8 cellular contexts compared by ENCODE assay signal in genomic region chr1:173190101-173190895, GRCh38. TPM values are rescaled to one million over a fixed set of nuclear protein-coding genes. Genes with fewer than 3 reads are reported as not detected.
DNase-seq lines count a peak whose midpoint lies in the region; ATAC-seq, FAIRE-seq and TF ChIP-seq lines count a peak whose summit lies in the region.

No MANE protein-coding gene starts in this region.

- no peak overlapping the region for H3K4me3 Mint-ChIP-seq in T-cell

- no peak for FAIRE-seq in H54 (lab: Jason Lieb, UNC)

- no peaks in the 10 kb centered on the region for H3K27me3 Mint-ChIP-seq in T-cell

- H3K9me3 Mint-ChIP-seq in T-cell, result no peaks in the 10 kb centered on the region

- CTCF ChIA-PET in T-cell (lab: Charles Lee), result interaction anchor here in 1 of 2 donors (1.2 kb wide), 1 partner anchor 12 kb away, joined by 3 read pairs; no protein-coding TSS in a partner anchor

- TF ChIP-seq POLR2A in H54 (IDR thresholded peaks at IDR 0.05; ENCODE audit: low read depth, low read length), result no peak

- peak; percentile 8 for DNase-seq in H54 (ENCODE audit: insufficient read length, low spot score)
- peak; percentile 93 for DNase-seq in RPMI7951 (ENCODE audit: low read depth)
- peak; percentile 69 for DNase-seq in fibroblast of mammary gland (ENCODE audit: low read depth)
- DNase-seq in omental fat pad (ENCODE audit: low spot score), result peak; percentile 41
- DNase-seq in GDM1 (lab: John Stamatoyannopoulos, UW), result no peak
- DNase-seq in T-cell, result no peak
- no peak for DNase-seq in T-helper 1 cell
- no peak for DNase-seq in stimulated activated CD4-positive, alpha-beta T cell treated with anti-CD3 and anti-CD28 coated beads, Interleukin-15, amount 100 ng/mL, for 24 hours

- H3K4me1 Mint-ChIP-seq in T-cell, result peaks cover 5 to 8% (median 6%) of the 10 kb centered on the region in 3 donors

- no peak overlapping the region for H3K27ac Mint-ChIP-seq in T-cell

- ATAC-seq in omental fat pad (ENCODE audit: low FRiP score) (peak; percentile 80), T-cell (replicated peaks in 1 of 4) (no peak)

- POLR2A ChIA-PET in T-cell (lab: Charles Lee), result no interaction called here

- H3K36me3 Mint-ChIP-seq in T-cell, result peaks cover 20% of the 10 kb centered on the region

- no peak for TF ChIP-seq CTCF in fibroblast of mammary gland (conservative IDR thresholded peaks at IDR 0.05; ENCODE audit: control insufficient read depth, insufficient read depth, low read depth, low read length)
- TF ChIP-seq CTCF in omental fat pad (IDR thresholded peaks at IDR 0.05), result no peak

- H3K4me3 ChIP-seq in fibroblast of mammary gland (ENCODE audit: control insufficient read depth, low read depth, low read length), result no peak overlapping the region

RNA-seq across cellular contexts. Expression of gene TNFSF4, which starts 16.8 kb away (rescaled TPM):
- 1.2 and 1.3 TPM in 2 replicates for total RNA-seq in RPMI7951 (2014; rRNA removed; shearing (Covaris generic))
- 1 to 10 TPM in 2 of 4 donors, under 1 TPM in 2; 0.36 to 3.0 (median 1.1) TPM for total RNA-seq in omental fat pad
- 1 to 10 TPM; 1.2 to 3.8 (median 2.5) TPM for total RNA-seq in T-cell

Comparison
In these comparisons a context has a peak if more than half of its experiments do, and no peak if none do; other contexts are left out.
1. DNase-seq: peak in H54 (single experiment), RPMI7951 (single experiment), fibroblast of mammary gland (single experiment) and omental fat pad (single experiment); none in GDM1 (single experiment), T-cell (0 of 34), T-helper 1 cell (0 of 5) and stimulated activated CD4-positive, alpha-beta T cell treated with anti-CD3 and anti-CD28 coated beads, Interleukin-15, amount 100 ng/mL, for 24 hours (single experiment).